In the genomic region with DNA sequence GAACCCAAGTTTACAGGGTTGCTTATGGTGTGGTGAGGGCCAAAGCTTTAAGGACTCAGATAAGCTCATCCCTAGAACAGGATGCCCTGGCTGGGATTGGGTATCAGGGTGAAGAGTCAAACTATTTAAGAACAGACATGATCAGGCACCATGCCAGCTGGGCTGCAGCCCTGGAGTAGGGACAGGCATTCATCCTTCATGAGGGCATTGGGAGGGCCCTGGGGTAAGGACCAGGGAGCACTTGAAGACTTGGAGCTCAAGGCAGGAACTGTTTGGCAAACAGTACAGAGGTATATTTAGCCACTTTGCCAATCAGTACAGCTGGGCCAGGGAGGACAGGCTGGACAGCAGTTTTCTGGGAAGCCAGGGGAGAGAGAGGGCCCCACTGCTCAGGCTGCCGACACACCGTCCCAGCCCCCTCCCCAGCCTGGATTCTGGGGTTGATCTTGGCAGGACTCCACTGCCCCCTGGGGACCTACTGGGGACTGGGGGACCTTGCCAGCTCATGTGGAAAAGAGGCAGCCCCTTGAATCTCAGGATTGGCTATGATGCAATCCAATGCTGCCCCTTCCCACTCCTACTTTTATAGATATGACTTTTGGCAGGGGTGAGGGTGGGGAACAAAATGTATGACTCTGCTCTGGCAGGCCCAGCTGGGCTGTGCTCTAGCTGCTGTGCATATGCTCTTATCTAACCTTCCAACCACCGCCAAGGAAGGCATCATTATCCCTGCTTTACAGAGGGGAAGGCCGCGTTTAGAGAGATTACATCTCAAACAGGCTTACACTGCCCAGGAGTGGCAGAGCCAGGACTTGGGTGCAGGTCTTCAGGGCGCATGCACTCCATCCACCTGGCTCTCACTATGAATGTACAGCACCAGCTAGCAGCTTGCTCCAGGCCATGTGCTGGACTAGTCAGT, we compare ENCODE assay signal across 1 cellular context.
TF ChIP-seq lines count a peak whose summit lies in the region.

No MANE protein-coding gene starts in this region.

TF ChIP-seq in K562, 482 proteins besides CTCF, POLR2A, EP300 and RAD21:
- no peak for TF ChIP-seq NCOR1 (IDR thresholded peaks at IDR 0.05)
- peak; percentile 11; the same call in 1 of the 2 replicates for TF ChIP-seq CBFA2T3 (IDR thresholded peaks at IDR 0.05)
- TF ChIP-seq CEBPG (CRISPR knock-in tag; IDR thresholded peaks at IDR 0.05) = no peak
- TF ChIP-seq CEBPG (tag; conservative IDR thresholded peaks at IDR 0.05 in 1 of 2, IDR thresholded peaks at IDR 0.05 in 1 of 2) = peak; percentile 24 to 41; a peak in 2 of 4 replicates
